ENCODE assay signal across 15 cellular contexts in the genomic region with DNA sequence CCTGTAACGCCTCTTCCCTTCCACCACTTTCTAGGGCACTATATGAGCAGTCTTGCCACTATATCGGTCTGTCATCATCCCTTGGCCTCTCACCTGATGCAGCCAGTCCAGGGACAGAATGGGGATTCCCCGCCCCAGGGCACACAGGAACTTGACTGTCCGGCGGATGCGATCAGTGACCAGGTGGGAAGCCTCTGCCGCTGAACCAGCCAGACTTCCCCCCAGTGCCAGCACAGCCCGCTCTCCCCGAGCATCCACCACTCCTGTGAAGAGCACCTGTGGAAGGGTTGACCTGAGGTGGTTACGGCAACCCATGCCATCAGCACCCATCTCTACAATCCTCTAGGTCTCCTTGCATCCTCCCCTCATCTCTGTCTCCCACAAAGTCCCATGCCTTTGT. TPM values are rescaled to one million over a fixed set of nuclear protein-coding genes. Genes with fewer than 3 reads are reported as not detected.
DNase-seq lines count a peak whose midpoint lies in the region; ATAC-seq and TF ChIP-seq lines count a peak whose summit lies in the region.
"Had no signal": no experiment of that assay in that cellular context is flagged by ENCODE, and none has a peak within 500 bp of the region (broad histone marks: within the 10 kb centered on the region; RNA-seq: fewer than 3 reads in every experiment).

No MANE protein-coding gene starts in this region.

- POLR2A ChIA-PET in Panc1 (lab: Charles Lee): no interaction called here

- H3K4me3 ChIP-seq in Panc1 (ENCODE audit: low read depth in 2 of 2, low read length in 2 of 2) (no peak overlapping the region), lower lobe of right lung (no peak overlapping the region), upper lobe of right lung (no peak overlapping the region)
- H3K4me3 ChIP-seq: BLaER1 treated with 17β-estradiol and CSF1 and Interleukin-3, amounts not matched to agents 10 nM and 100 nM; GM23338 had no signal

- intact Hi-C loops in Panc1 (cut with micrococcal nuclease; ENCODE audit: unreplicated experiment): no loop called here
- intact Hi-C loops in lower lobe of right lung (cut with DNase I): no loop called here
- intact Hi-C loops in upper lobe of right lung (cut with DNase I): no loop called here

- peaks cover 11% of the 10 kb centered on the region for H3K4me1 ChIP-seq in Panc1 (ENCODE audit: control insufficient read depth, insufficient read depth, low read length)
- H3K4me1 ChIP-seq in lower lobe of right lung: no peaks in the 10 kb centered on the region
- no peaks in the 10 kb centered on the region for H3K4me1 ChIP-seq in upper lobe of right lung

- ATAC-seq in Panc1 (peak; percentile 27), lower lobe of right lung (no peak), upper lobe of right lung (no peak), GM18517 (IDR thresholded peaks at IDR 0.05; ENCODE audit: unreplicated experiment) (no peak)
- no peak for ATAC-seq in natural killer cell treated with Interleukin-12 subunit alpha and Interleukin-12 subunit beta and Interleukin-15 and Interleukin-18, amount 100 ng/mL, for 72 hours
- ATAC-seq: GM23338 had no signal

- H3K27me3 ChIP-seq in Panc1 (ENCODE audit: control insufficient read depth, insufficient read depth, low read length): no peaks in the 10 kb centered on the region
- H3K27me3 ChIP-seq in lower lobe of right lung (ENCODE audit: low read depth): no peaks in the 10 kb centered on the region
- no peaks in the 10 kb centered on the region for H3K27me3 ChIP-seq in upper lobe of right lung
- H3K27me3 ChIP-seq: BLaER1 treated with 17β-estradiol and CSF1 and Interleukin-3, amounts not matched to agents 10 nM and 100 nM had no signal

- no peaks in the 10 kb centered on the region for H3K36me3 ChIP-seq in Panc1 (ENCODE audit: control insufficient read depth, insufficient read depth, low read length)
- H3K36me3 ChIP-seq in lower lobe of right lung: peaks cover 52% of the 10 kb centered on the region
- H3K36me3 ChIP-seq in upper lobe of right lung: peaks cover 38% of the 10 kb centered on the region

- CTCF ChIA-PET in Panc1 (lab: Charles Lee): no interaction called here

- H3K27me3 Mint-ChIP-seq in chondrocyte (ENCODE audit: low read depth): no peaks in the 10 kb centered on the region
- H3K27me3 Mint-ChIP-seq in natural killer cell treated with Interleukin-12 subunit alpha and Interleukin-12 subunit beta and Interleukin-15 and Interleukin-18, amount 100 ng/mL, for 72 hours: no peaks in the 10 kb centered on the region
- H3K27me3 Mint-ChIP-seq: CD4-positive, alpha-beta T cell; IgD-negative memory B cell had no signal

- H3K4me3 Mint-ChIP-seq in chondrocyte (ENCODE audit: unreplicated experiment): no peak overlapping the region
- H3K4me3 Mint-ChIP-seq in natural killer cell treated with Interleukin-12 subunit alpha and Interleukin-12 subunit beta and Interleukin-15 and Interleukin-18, amount 100 ng/mL, for 72 hours: no peak overlapping the region
- H3K4me3 Mint-ChIP-seq: CD4-positive, alpha-beta T cell; GM23338 had no signal

- H3K36me3 Mint-ChIP-seq in chondrocyte (ENCODE audit: low read depth): peaks cover 31% of the 10 kb centered on the region
- H3K36me3 Mint-ChIP-seq in natural killer cell treated with Interleukin-12 subunit alpha and Interleukin-12 subunit beta and Interleukin-15 and Interleukin-18, amount 100 ng/mL, for 72 hours: peaks cover 32% of the 10 kb centered on the region

- DNase-seq in Panc1 (ENCODE audit: low read depth, low spot score): no peak
- DNase-seq in chondrocyte (ENCODE audit: low spot score): peak; percentile 75
- peak; percentile 20 for DNase-seq in lower lobe of right lung
- DNase-seq in upper lobe of right lung: peak; percentile 60
- DNase-seq in natural killer cell treated with Interleukin-12 subunit alpha and Interleukin-12 subunit beta and Interleukin-15 and Interleukin-18, amount 100 ng/mL, for 72 hours (ENCODE audit: low spot score): no peak
- DNase-seq in stimulated activated CD4-positive, alpha-beta T cell treated with anti-CD3 and anti-CD28 coated beads, Interleukin-4, amount 100 ng/mL, for 24 hours: no peak
- DNase-seq: ACHN; Calu3; CD4-positive, alpha-beta T cell; DMS 273 treated with DMSO at 0.1 percent for 48 hours; H7 had no signal

- H3K27ac ChIP-seq in Panc1 (ENCODE audit: low read length) (no peak overlapping the region), lower lobe of right lung (no peak overlapping the region), upper lobe of right lung (no peak overlapping the region)
- H3K27ac ChIP-seq: BLaER1 treated with 17β-estradiol and CSF1 and Interleukin-3, amounts not matched to agents 10 nM and 100 nM had no signal

- TF ChIP-seq CTCF in Panc1 (IDR thresholded peaks at IDR 0.05): no peak
- TF ChIP-seq CTCF in chondrocyte (IDR thresholded peaks at IDR 0.05): no peak
- TF ChIP-seq CTCF in lower lobe of right lung (IDR thresholded peaks at IDR 0.05): no peak
- TF ChIP-seq CTCF in upper lobe of right lung (IDR thresholded peaks at IDR 0.05): no peak

- peaks cover 12% of the 10 kb centered on the region for H3K4me1 Mint-ChIP-seq in chondrocyte (ENCODE audit: low read depth)
- H3K4me1 Mint-ChIP-seq in natural killer cell treated with Interleukin-12 subunit alpha and Interleukin-12 subunit beta and Interleukin-15 and Interleukin-18, amount 100 ng/mL, for 72 hours (ENCODE audit: low read depth in 2 of 2): peaks cover 0 to 4% of the 10 kb centered on the region in 2 donors

- BruUV-seq in Panc1 (replicated peaks; lab: Mats Ljungman, UMichigan): no TSS peak

- H3K9me3 ChIP-seq in Panc1 (ENCODE audit: control insufficient read depth, insufficient read depth, low read depth, low read length) (no peaks in the 10 kb centered on the region), lower lobe of right lung (no peaks in the 10 kb centered on the region), upper lobe of right lung (no peaks in the 10 kb centered on the region)
- H3K9me3 ChIP-seq: BLaER1 treated with 17β-estradiol and CSF1 and Interleukin-3, amounts not matched to agents 10 nM and 100 nM had no signal

- no peaks in the 10 kb centered on the region for H3K9me3 Mint-ChIP-seq in chondrocyte (ENCODE audit: low read depth)
- no peaks in the 10 kb centered on the region for H3K9me3 Mint-ChIP-seq in natural killer cell treated with Interleukin-12 subunit alpha and Interleukin-12 subunit beta and Interleukin-15 and Interleukin-18, amount 100 ng/mL, for 72 hours
- H3K9me3 Mint-ChIP-seq: CD4-positive, alpha-beta T cell; GM23338; IgD-negative memory B cell had no signal

- in situ Hi-C loops in Panc1 (cut with HindIII; ENCODE audit: low pct_unique_long_range_greater_than_20kb, low sequenced_read_pairs): no loop called here

- H3K27ac Mint-ChIP-seq in chondrocyte (ENCODE audit: unreplicated experiment): no peak overlapping the region
- H3K27ac Mint-ChIP-seq in natural killer cell treated with Interleukin-12 subunit alpha and Interleukin-12 subunit beta and Interleukin-15 and Interleukin-18, amount 100 ng/mL, for 72 hours: no peak overlapping the region
- H3K27ac Mint-ChIP-seq: CD4-positive, alpha-beta T cell; GM23338; IgD-negative memory B cell had no signal

RNA-seq across cellular contexts. Expression of a gene that starts 12.2 kb away (rescaled TPM):
- total RNA-seq in Panc1 (2021; ENCODE audit: unreplicated experiment) (21.9 TPM), chondrocyte (18.6 to 26.3 TPM (median 20.0 TPM) in 3 replicates), lower lobe of right lung (10.0 TPM), upper lobe of right lung (9.5 TPM)
- polyA plus RNA-seq in Panc1 (2012; ENCODE audit: insufficient read length): 26.9 TPM
- 10 to 100 TPM; 11.7 to 24.2 TPM for total RNA-seq in natural killer cell treated with Interleukin-12 subunit alpha and Interleukin-12 subunit beta and Interleukin-15 and Interleukin-18, amount 100 ng/mL, for 72 hours

RNA-seq across cellular contexts. Expression of a gene that starts 14.1 kb away (rescaled TPM):
- total RNA-seq in Panc1 (2021; ENCODE audit: unreplicated experiment) (68.6 TPM), chondrocyte (25.5 to 33.5 TPM (median 33.1 TPM) in 3 replicates), lower lobe of right lung (24.5 TPM), upper lobe of right lung (32.8 TPM)
- 36.0 TPM for polyA plus RNA-seq in Panc1 (2012; ENCODE audit: insufficient read length)
- total RNA-seq in natural killer cell treated with Interleukin-12 subunit alpha and Interleukin-12 subunit beta and Interleukin-15 and Interleukin-18, amount 100 ng/mL, for 72 hours: 100 to 1,000 TPM in 1 of 2 donors, 10 to 100 TPM in 1; 64.1 to 118 TPM

RNA-seq across cellular contexts. Expression of a gene that starts 16.6 kb away (rescaled TPM):
- total RNA-seq in Panc1 (2021; ENCODE audit: unreplicated experiment) (55.3 TPM), chondrocyte (99.9 to 171 TPM (median 165 TPM) in 3 replicates), lower lobe of right lung (78.5 TPM), upper lobe of right lung (72.8 TPM)
- polyA plus RNA-seq in Panc1 (2012; ENCODE audit: insufficient read length): 40.1 TPM
- 100 to 1,000 TPM; 168 to 271 TPM for total RNA-seq in natural killer cell treated with Interleukin-12 subunit alpha and Interleukin-12 subunit beta and Interleukin-15 and Interleukin-18, amount 100 ng/mL, for 72 hours

RNA-seq across cellular contexts. Expression of a gene that starts 17.1 kb away (rescaled TPM):
- total RNA-seq in Panc1 (2021; ENCODE audit: unreplicated experiment) (853 TPM), chondrocyte (681 to 975 TPM (median 692 TPM) in 3 replicates), lower lobe of right lung (292 TPM), upper lobe of right lung (243 TPM)
- 1,083 TPM for polyA plus RNA-seq in Panc1 (2012; ENCODE audit: insufficient read length)
- total RNA-seq in natural killer cell treated with Interleukin-12 subunit alpha and Interleukin-12 subunit beta and Interleukin-15 and Interleukin-18, amount 100 ng/mL, for 72 hours: 1,000 to 10,000 TPM in 1 of 2 donors, 100 to 1,000 TPM in 1; 938 to 1,043 TPM

RNA-seq across cellular contexts. Expression of a gene that starts 30.2 kb away (rescaled TPM):
- total RNA-seq in Panc1 (2021; ENCODE audit: unreplicated experiment) (44.5 TPM), chondrocyte (20.4 to 29.6 TPM (median 22.6 TPM) in 3 replicates), lower lobe of right lung (28.4 TPM), upper lobe of right lung (27.4 TPM)
- polyA plus RNA-seq in Panc1 (2012; ENCODE audit: insufficient read length): 56.6 TPM
- 10 to 100 TPM; 50.7 to 64.2 TPM for total RNA-seq in natural killer cell treated with Interleukin-12 subunit alpha and Interleukin-12 subunit beta and Interleukin-15 and Interleukin-18, amount 100 ng/mL, for 72 hours

Comparison
In these comparisons a context has a peak if more than half of its experiments do, and no peak if none do; other contexts are left out.
1. DNase-seq: peak in chondrocyte (single experiment), lower lobe of right lung (single experiment) and upper lobe of right lung (single experiment); none in Panc1 (single experiment), natural killer cell treated with Interleukin-12 subunit alpha and Interleukin-12 subunit beta and Interleukin-15 and Interleukin-18, amount 100 ng/mL, for 72 hours (single experiment) and stimulated activated CD4-positive, alpha-beta T cell treated with anti-CD3 and anti-CD28 coated beads, Interleukin-4, amount 100 ng/mL, for 24 hours (single experiment).